In genomic region chr14:95146079-95146771, GRCh38 we compare ENCODE assay signal across 17 cellular contexts. TPM values are rescaled to one million over a fixed set of nuclear protein-coding genes. Genes with fewer than 3 reads are reported as not detected.
DNase-seq lines count a peak whose midpoint lies in the region; ATAC-seq and TF ChIP-seq lines count a peak whose summit lies in the region.
"Had no signal": no experiment of that assay in that cellular context is flagged by ENCODE, and none has a peak within 500 bp of the region (broad histone marks: within the 10 kb centered on the region; RNA-seq: fewer than 3 reads in every experiment).

No MANE protein-coding gene starts in this region.

- CTCF ChIA-PET in activated B cell treated with CpG ODN at 0.5 μM for 24 hours (lab: Charles Lee) = no interaction called here

- in situ Hi-C loops in brain microvascular endothelial cell (cut with HindIII; ENCODE audit: low pct_ligation_motif_present, low sequenced_read_pairs) = no loop called here

- no peak overlapping the region for H3K27ac ChIP-seq in HL-60 (replicated peaks)
- no peak overlapping the region for H3K27ac ChIP-seq in brain microvascular endothelial cell

- H3K27me3 Mint-ChIP-seq in activated B cell treated with CpG ODN at 0.5 μM for 24 hours = no peaks in the 10 kb centered on the region
- H3K27me3 Mint-ChIP-seq in stimulated activated memory B cell treated with anti-CD40 and anti-IgM and Interleukin-4, amounts not matched to agents 10 μg/mL and 1 μg/mL and 100 μg/mL, for 72 hours = no peaks in the 10 kb centered on the region
- H3K27me3 Mint-ChIP-seq: effector memory CD8-positive, alpha-beta T cell had no signal

- DNase-seq in HL-60 (ENCODE audit: low read depth in 1 of 2, low spot score in 1 of 2) (peak; percentile 23 to 42), activated B cell treated with CpG ODN at 0.5 μM for 24 hours (no peak), kidney tubule cell (ENCODE audit: low spot score) (peak; percentile 53), SIG-M5 (lab: John Stamatoyannopoulos, UW) (no peak), brain microvascular endothelial cell (no peak)
- DNase-seq in activated CD4-positive, alpha-beta T cell treated with anti-CD3 and anti-CD28 coated beads, Interleukin-2, amount 50 U/mL, for 48 hours = no peak
- DNase-seq: activated CD4-positive, alpha-beta T cell treated with anti-CD3 and anti-CD28 coated beads, Interleukin-2, amount 50 U/mL, for 1 hour; C1 segment of cervical spinal cord; effector memory CD8-positive, alpha-beta T cell; NCI-H187; NCI-H524 treated with DMSO at 0.1 percent for 48 hours; RPMI8226; stimulated activated CD4-positive, alpha-beta T cell treated with anti-CD3 and anti-CD28 coated beads, Interleukin-1b, Interleukin-23, amount 100 ng/mL, for 48 hours; stimulated activated CD8-positive, alpha-beta memory T cell treated with anti-CD3 and anti-CD28 coated beads, Interleukin-4, amount 100 ng/mL, for 48 hours had no signal

- no peak overlapping the region for H3K4me3 Mint-ChIP-seq in activated B cell treated with CpG ODN at 0.5 μM for 24 hours
- no peak overlapping the region for H3K4me3 Mint-ChIP-seq in stimulated activated memory B cell treated with anti-CD40 and anti-IgM and Interleukin-4, amounts not matched to agents 10 μg/mL and 1 μg/mL and 100 μg/mL, for 72 hours

- no peak overlapping the region for H3K4me3 ChIP-seq in HL-60 (replicated peaks; ENCODE audit: insufficient read depth, low read length)
- H3K4me3 ChIP-seq in brain microvascular endothelial cell (ENCODE audit: low read depth, low read length) = no peak overlapping the region
- H3K4me3 ChIP-seq: gastroesophageal sphincter had no signal

- intact Hi-C loops in activated B cell treated with CpG ODN at 0.5 μM for 24 hours (cut with micrococcal nuclease) = no loop called here

- no peak for TF ChIP-seq CTCF in HL-60 (IDR thresholded peaks at IDR 0.05; ENCODE audit: insufficient read depth, low read length)
- TF ChIP-seq CTCF in activated B cell treated with CpG ODN at 0.5 μM for 24 hours (IDR thresholded peaks at IDR 0.05) = no peak
- no peak for TF ChIP-seq CTCF in brain microvascular endothelial cell (IDR thresholded peaks at IDR 0.05; ENCODE audit: low read depth, low read length, missing control alignments)

- H3K36me3 ChIP-seq in brain microvascular endothelial cell (replicated peaks) = no peaks in the 10 kb centered on the region
- H3K36me3 ChIP-seq: gastroesophageal sphincter had no signal

- H3K27me3 ChIP-seq in HL-60 (ENCODE audit: insufficient read depth, poor library complexity, severe bottlenecking) = no peaks in the 10 kb centered on the region
- H3K27me3 ChIP-seq in brain microvascular endothelial cell (replicated peaks) = no peaks in the 10 kb centered on the region
- H3K27me3 ChIP-seq: gastroesophageal sphincter had no signal

- H3K36me3 Mint-ChIP-seq in activated B cell treated with CpG ODN at 0.5 μM for 24 hours (ENCODE audit: low read depth) = peaks cover 22% of the 10 kb centered on the region
- peaks cover 22% of the 10 kb centered on the region for H3K36me3 Mint-ChIP-seq in stimulated activated memory B cell treated with anti-CD40 and anti-IgM and Interleukin-4, amounts not matched to agents 10 μg/mL and 1 μg/mL and 100 μg/mL, for 72 hours

- peaks cover 17% of the 10 kb centered on the region for H3K9me3 Mint-ChIP-seq in activated B cell treated with CpG ODN at 0.5 μM for 24 hours
- H3K9me3 Mint-ChIP-seq in stimulated activated memory B cell treated with anti-CD40 and anti-IgM and Interleukin-4, amounts not matched to agents 10 μg/mL and 1 μg/mL and 100 μg/mL, for 72 hours = peaks cover 11% of the 10 kb centered on the region

- POLR2A ChIA-PET in activated B cell treated with CpG ODN at 0.5 μM for 24 hours (lab: Charles Lee) = interaction anchor here (2.3 kb wide), 1 partner anchor 11 kb away, joined by 16 read pairs; the partner anchor contains the start of gene DICER1

- H3K27ac Mint-ChIP-seq in activated B cell treated with CpG ODN at 0.5 μM for 24 hours = peak overlapping the region; percentile 73
- H3K27ac Mint-ChIP-seq in stimulated activated memory B cell treated with anti-CD40 and anti-IgM and Interleukin-4, amounts not matched to agents 10 μg/mL and 1 μg/mL and 100 μg/mL, for 72 hours = peak overlapping the region; percentile 65

- ATAC-seq in activated B cell treated with CpG ODN at 0.5 μM for 24 hours (ENCODE audit: low read depth) = peak; percentile 51
- ATAC-seq in stimulated activated memory B cell treated with anti-CD40 and anti-IgM and Interleukin-4, amounts not matched to agents 10 μg/mL and 1 μg/mL and 100 μg/mL, for 72 hours = no peak
- no peak for ATAC-seq in GM19324 (IDR thresholded peaks at IDR 0.05; ENCODE audit: low FRiP score, unreplicated experiment)
- ATAC-seq: effector memory CD8-positive, alpha-beta T cell; gastroesophageal sphincter had no signal

- H3K4me1 Mint-ChIP-seq in activated B cell treated with CpG ODN at 0.5 μM for 24 hours = peaks cover 91% of the 10 kb centered on the region
- peaks cover 82% of the 10 kb centered on the region for H3K4me1 Mint-ChIP-seq in stimulated activated memory B cell treated with anti-CD40 and anti-IgM and Interleukin-4, amounts not matched to agents 10 μg/mL and 1 μg/mL and 100 μg/mL, for 72 hours

RNA-seq across cellular contexts. Expression of gene DICER1, which starts 11.1 kb away (rescaled TPM):
- 67.3 and 69.6 TPM in 2 replicates for total RNA-seq in activated B cell treated with CpG ODN at 0.5 μM for 24 hours

Comparison
In these comparisons a context has a peak if more than half of its experiments do, and no peak if none do; other contexts are left out.
1. DNase-seq: peak in HL-60 (2 of 2) and kidney tubule cell (single experiment); none in activated B cell treated with CpG ODN at 0.5 μM for 24 hours (single experiment), SIG-M5 (single experiment), brain microvascular endothelial cell (single experiment) and activated CD4-positive, alpha-beta T cell treated with anti-CD3 and anti-CD28 coated beads, Interleukin-2, amount 50 U/mL, for 48 hours (0 of 2).